ENCODE assay signal across 9 cellular contexts in the genomic region with DNA sequence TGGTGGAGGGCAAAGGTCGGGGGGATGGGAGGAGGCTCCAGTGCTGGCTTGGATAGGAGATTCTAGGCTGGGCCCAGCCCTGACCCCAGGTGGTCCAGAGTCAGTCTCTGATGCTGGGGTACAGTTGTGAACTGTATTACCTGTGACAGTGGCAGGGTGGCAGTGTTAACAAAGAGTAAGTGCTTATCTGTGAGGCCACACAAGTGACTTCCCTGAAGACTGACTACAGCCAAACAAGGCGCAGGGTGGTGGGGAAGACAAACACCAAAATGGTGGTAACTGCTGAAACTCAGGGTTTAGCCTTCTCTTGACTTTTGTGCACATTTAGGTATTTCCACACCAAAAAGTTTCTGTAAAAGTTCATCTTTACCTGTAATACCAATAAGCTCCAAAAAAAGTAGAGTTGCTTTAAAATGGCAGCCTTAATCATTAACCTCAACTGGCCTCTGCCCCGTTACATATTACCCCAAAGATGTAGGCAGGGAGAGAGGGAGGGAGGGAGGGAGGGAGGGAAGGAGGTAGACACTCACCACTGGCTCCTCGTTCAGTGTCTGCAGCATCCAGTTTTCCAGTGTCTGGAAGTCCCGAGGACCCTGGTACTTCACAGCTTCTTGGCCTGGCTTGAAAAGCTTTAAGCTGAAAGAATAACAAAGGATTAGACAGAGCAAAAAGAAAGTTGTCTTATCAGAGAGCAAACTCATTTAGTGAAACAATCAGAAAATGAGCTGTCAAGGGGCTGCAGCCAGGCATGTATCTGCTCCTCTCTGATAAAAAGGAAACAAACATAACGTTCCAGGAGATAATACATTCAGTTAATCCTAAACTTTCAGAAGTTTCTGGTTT. TPM values are rescaled to one million over a fixed set of nuclear protein-coding genes. Genes with fewer than 3 reads are reported as not detected.
DNase-seq lines count a peak whose midpoint lies in the region; ATAC-seq, FAIRE-seq and TF ChIP-seq lines count a peak whose summit lies in the region.
"Had no signal": no experiment of that assay in that cellular context is flagged by ENCODE, and none has a peak within 500 bp of the region (broad histone marks: within the 10 kb centered on the region; RNA-seq: fewer than 3 reads in every experiment).

No MANE protein-coding gene starts in this region.

- peaks cover 51 to 66% of the 10 kb centered on the region in 2 donors for H3K36me3 ChIP-seq in kidney (ENCODE audit: control insufficient read depth in 1 of 2, insufficient read depth in 2 of 2, low read length in 2 of 2)

- H3K4me1 ChIP-seq in kidney (ENCODE audit: control insufficient read depth in 1 of 2, insufficient read depth in 1 of 2, low read depth in 1 of 2, low read length in 2 of 2): peaks cover 7 to 8% of the 10 kb centered on the region in 2 donors

- H3K27ac ChIP-seq in kidney (ENCODE audit: low read depth in 2 of 2, low read length in 2 of 2) (no peak overlapping the region), coronary artery (no peak overlapping the region)

- no peak for FAIRE-seq in kidney (lab: Jason Lieb, UNC)

- DNase-seq in D341Med (ENCODE audit: low spot score) (peak; percentile 61), OCI-M2 (lab: John Stamatoyannopoulos, UW; ENCODE audit: unreplicated experiment) (peak; percentile 75), kidney (no peak), coronary artery (ENCODE audit: low spot score) (no peak), SIG-M5 treated with dmso at 0.1 percent for 504 hours (lab: John Stamatoyannopoulos, UW; ENCODE audit: unreplicated experiment) (no peak), AML-193 (lab: John Stamatoyannopoulos, UW) (no peak)
- DNase-seq: activated T-cell treated with anti-CD3 and anti-CD28 coated beads, Interleukin-2, amount 50 U/mL, for 4 hours had no signal

- no peak overlapping the region for H3K4me3 ChIP-seq in kidney (ENCODE audit: low read length in 2 of 2)
- H3K4me3 ChIP-seq in coronary artery: no peak overlapping the region

- no peak overlapping the region for H3K9ac ChIP-seq in kidney (ENCODE audit: low read length in 2 of 2)

- TF ChIP-seq CTCF in kidney (IDR thresholded peaks at IDR 0.05; ENCODE audit: borderline replicate concordance, extremely low read depth, insufficient read depth) (peak; percentile 29), coronary artery (IDR thresholded peaks at IDR 0.05) (no peak)

- intact Hi-C loops in kidney (cut with DNase I): no loop called here

- no peaks in the 10 kb centered on the region for H3K9me3 ChIP-seq in kidney (ENCODE audit: control insufficient read depth in 1 of 2, low read length in 2 of 2)

- ATAC-seq in GM21619 (IDR thresholded peaks at IDR 0.05; ENCODE audit: unreplicated experiment): peak; percentile 55
- no peak for ATAC-seq in GM21526 (IDR thresholded peaks at IDR 0.05; ENCODE audit: low FRiP score, unreplicated experiment)
- ATAC-seq: activated T-cell treated with anti-CD3 and anti-CD28 coated beads, Interleukin-2, amount 50 U/mL, for 4 hours had no signal

RNA-seq across cellular contexts. Expression of gene TXNDC5, which starts 11.3 kb away (rescaled TPM):
- 153 TPM for total RNA-seq in kidney
- polyA plus RNA-seq in kidney (ENCODE audit: insufficient read depth, low read depth, low replicate concordance): 73.5 TPM

Comparison
In these comparisons a context has a peak if more than half of its experiments do, and no peak if none do; other contexts are left out.
1. DNase-seq: peak in D341Med (single experiment) and OCI-M2 (single experiment); none in kidney (single experiment), coronary artery (single experiment), SIG-M5 treated with dmso at 0.1 percent for 504 hours (single experiment) and AML-193 (0 of 2).